In the genomic region with DNA sequence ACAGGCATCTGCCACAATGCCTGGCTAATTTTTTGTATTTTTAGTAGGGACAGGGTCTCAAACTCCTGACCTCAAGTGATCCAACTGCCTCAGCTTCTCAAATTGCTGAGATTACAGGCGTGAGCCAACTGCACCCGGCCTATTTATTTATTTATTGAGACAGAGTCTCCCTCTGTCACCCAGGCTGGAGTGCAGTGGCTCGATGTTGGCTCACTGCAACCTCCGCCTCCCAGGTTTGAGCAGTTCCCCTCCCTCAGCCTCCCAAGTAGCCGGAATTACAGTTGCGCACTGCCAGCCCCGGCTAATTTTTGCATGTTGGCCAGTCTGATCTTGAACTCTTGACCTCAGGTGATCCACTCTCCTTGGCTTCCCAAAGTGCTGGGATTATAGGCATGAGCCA, we compare ENCODE assay signal across 1 cellular context. TPM values are rescaled to one million over a fixed set of nuclear protein-coding genes. Genes with fewer than 3 reads are reported as not detected.
"Had no signal": no experiment of that assay in that cellular context is flagged by ENCODE, and none has a peak within 500 bp of the region (broad histone marks: within the 10 kb centered on the region; RNA-seq: fewer than 3 reads in every experiment).

No MANE protein-coding gene starts in this region.

RNA-seq across cellular contexts. Expression of a gene that starts 59.9 kb away (rescaled TPM):
- polyA plus RNA-seq: aorta had no signal
